In genomic region chr5:137666901-137667300, GRCh38 we compare ENCODE assay signal across 12 cellular contexts.
DNase-seq lines count a peak whose midpoint lies in the region; ATAC-seq and TF ChIP-seq lines count a peak whose summit lies in the region.
"Had no signal": no experiment of that assay in that cellular context is flagged by ENCODE, and none has a peak within 500 bp of the region (broad histone marks: within the 10 kb centered on the region; RNA-seq: fewer than 3 reads in every experiment).

No MANE protein-coding gene starts in this region.

- DNase-seq in heart left ventricle (no peak), Right ventricle myocardium inferior (ENCODE audit: missing footprints) (no peak), PC-9 (no peak), immature natural killer cell (no peak), thoracic aorta (ENCODE audit: low spot score) (no peak), CD1c-positive myeloid dendritic cell (ENCODE audit: extremely low spot score) (no peak), ACHN (no peak), NCI-H2171 (lab: John Stamatoyannopoulos, UW) (no peak)
- DNase-seq: NCI-H146, WERI-Rb-1 had no signal

- peaks cover 0 to 17% (median 0%) of the 10 kb centered on the region in 9 donors for H3K36me3 ChIP-seq in heart left ventricle
- H3K36me3 ChIP-seq in PC-9 (ENCODE audit: low read depth) = no peaks in the 10 kb centered on the region
- no peaks in the 10 kb centered on the region for H3K36me3 ChIP-seq in thoracic aorta
- H3K36me3 ChIP-seq: BLaER1 treated with 17β-estradiol and CSF1 and Interleukin-3, amounts not matched to agents 10 nM and 100 nM; WERI-Rb-1 had no signal

- ATAC-seq in heart left ventricle = no peak
- no peak for ATAC-seq in Right ventricle myocardium inferior
- ATAC-seq in thoracic aorta (ENCODE audit: insufficient number of reproducible peaks, low FRiP score, low read depth) = no peak
- ATAC-seq: K562 had no signal

- no peaks in the 10 kb centered on the region for H4K20me1 ChIP-seq in PC-9 (ENCODE audit: insufficient read depth)
- H4K20me1 ChIP-seq: BLaER1 treated with 17β-estradiol and CSF1 and Interleukin-3, amounts not matched to agents 10 nM and 100 nM had no signal

- H3K27me3 Mint-ChIP-seq in immature natural killer cell (ENCODE audit: low read depth in 3 of 3) = peaks cover 0 to 4% (median 0%) of the 10 kb centered on the region in 3 donors

- no TSS peak for BruUV-seq in PC-9 (replicated peaks; lab: Mats Ljungman, UMichigan)

- H3K9me3 ChIP-seq in heart left ventricle (no peaks in the 10 kb centered on the region), PC-9 (ENCODE audit: insufficient read depth, low read depth) (no peaks in the 10 kb centered on the region), thoracic aorta (no peaks in the 10 kb centered on the region)
- H3K9me3 ChIP-seq: BLaER1 treated with 17β-estradiol and CSF1 and Interleukin-3, amounts not matched to agents 10 nM and 100 nM had no signal

- CTCF ChIA-PET in PC-9 (lab: Charles Lee) = no interaction called here

- in situ Hi-C loops in ACHN (cut with HindIII; ENCODE audit: low pct_ligation_motif_present, low pct_unique_long_range_greater_than_20kb, low sequenced_read_pairs) = no loop called here

- no peaks in the 10 kb centered on the region for H3K79me2 ChIP-seq in PC-9 (ENCODE audit: low read depth)

- POLR2A ChIA-PET in PC-9 (lab: Charles Lee; ENCODE audit: unreplicated experiment) = no interaction called here

- H3K4me1 ChIP-seq in heart left ventricle (peaks cover 0 to 27% (median 21%) of the 10 kb centered on the region in 12 donors), PC-9 (replicated peaks; ENCODE audit: insufficient read depth) (peaks cover 21% of the 10 kb centered on the region), thoracic aorta (ENCODE audit: control insufficient read depth in 1 of 2, low read depth in 2 of 2) (peaks cover 19 to 29% of the 10 kb centered on the region in 2 donors)
- H3K4me1 ChIP-seq: BLaER1 treated with 17β-estradiol and CSF1 and Interleukin-3, amounts not matched to agents 10 nM and 100 nM had no signal

- no peak overlapping the region for H3K4me3 ChIP-seq in heart left ventricle
- no peak overlapping the region for H3K4me3 ChIP-seq in PC-9
- H3K4me3 ChIP-seq in thoracic aorta = peak overlapping the region; percentile 47
- H3K4me3 ChIP-seq: BLaER1 treated with 17β-estradiol and CSF1 and Interleukin-3, amounts not matched to agents 10 nM and 100 nM; K562 had no signal

- WGBS in heart left ventricle, 4 donors = 58 to 63% (median 59%) methylated on average over 2 of the region's 2 CpGs

- H3K27ac ChIP-seq in heart left ventricle (peak overlapping the region; percentile 46 to 79 (median 66)), PC-9 (peak overlapping the region; percentile 36; the same call in 1 of the 2 replicates), thoracic aorta (peak overlapping the region; percentile 72 to 88)
- H3K27ac ChIP-seq: BLaER1 treated with 17β-estradiol and CSF1 and Interleukin-3, amounts not matched to agents 10 nM and 100 nM; WERI-Rb-1 had no signal

- peak overlapping the region in 3 of 5 donors; percentile 11 to 56 (median 36) for H3K4me3 Mint-ChIP-seq in immature natural killer cell

- peak overlapping the region; percentile 49 for H3K4me2 ChIP-seq in PC-9
- H3K4me2 ChIP-seq: BLaER1 treated with 17β-estradiol and CSF1 and Interleukin-3, amounts not matched to agents 10 nM and 100 nM had no signal

- no peaks in the 10 kb centered on the region for H3K27me3 ChIP-seq in heart left ventricle
- no peaks in the 10 kb centered on the region for H3K27me3 ChIP-seq in PC-9 (ENCODE audit: insufficient read depth, low read depth)
- H3K27me3 ChIP-seq in thoracic aorta (replicated peaks; ENCODE audit: insufficient read depth) = no peaks in the 10 kb centered on the region
- H3K27me3 ChIP-seq: BLaER1 treated with 17β-estradiol and CSF1 and Interleukin-3, amounts not matched to agents 10 nM and 100 nM had no signal

- H3F3A ChIP-seq in PC-9 (ENCODE audit: insufficient read depth, low read depth) = peaks cover 10% of the 10 kb centered on the region

- H2AFZ ChIP-seq in PC-9 = no peak overlapping the region

- no peaks in the 10 kb centered on the region for H3K9me2 ChIP-seq in PC-9 (ENCODE audit: insufficient read depth)

- no peak for TF ChIP-seq POLR2A in heart left ventricle (IDR thresholded peaks at IDR 0.05)

- TF ChIP-seq CTCF in heart left ventricle (IDR thresholded peaks at IDR 0.05) = no peak
- TF ChIP-seq CTCF in PC-9 (conservative IDR thresholded peaks at IDR 0.05) = no peak
- TF ChIP-seq CTCF in thoracic aorta (IDR thresholded peaks at IDR 0.05) = no peak

- H3K27ac Mint-ChIP-seq in immature natural killer cell = peak overlapping the region; percentile 37 to 82 (median 75)

- peaks cover 12 to 24% of the 10 kb centered on the region in 2 donors for H3K4me1 Mint-ChIP-seq in immature natural killer cell

- peaks cover 0 to 12% (median 10%) of the 10 kb centered on the region in 3 donors for H3K36me3 Mint-ChIP-seq in immature natural killer cell

- intact Hi-C loops in heart left ventricle (cut with DNase I) (no loop called here), Right ventricle myocardium inferior (cut with DNase I) (loop anchor here (2.0 kb wide), 1 partner anchor 70 kb away; the partner anchor contains the start of gene KLHL3), PC-9 (cut with micrococcal nuclease; ENCODE audit: unreplicated experiment) (no loop called here)

- H3K9me3 Mint-ChIP-seq in immature natural killer cell = no peaks in the 10 kb centered on the region
